12 cellular contexts compared by ENCODE assay signal in genomic region chr20:48912065-48912464, GRCh38. TPM values are rescaled to one million over a fixed set of nuclear protein-coding genes. Genes with fewer than 3 reads are reported as not detected.
DNase-seq lines count a peak whose midpoint lies in the region; ATAC-seq lines count a peak whose summit lies in the region.
"Had no signal": no experiment of that assay in that cellular context is flagged by ENCODE, and none has a peak within 500 bp of the region (broad histone marks: within the 10 kb centered on the region; RNA-seq: fewer than 3 reads in every experiment).

No MANE protein-coding gene starts in this region.

- no peak overlapping the region for H3K4me2 ChIP-seq in GM23248 (ENCODE audit: unreplicated experiment)
- H3K4me2 ChIP-seq: A549 had no signal

- WGBS in GM23248 (ENCODE audit: low coverage in 1 of 2, low lambda C conversion rate in 2 of 2, missing lambda C conversion rate in 2 of 2), 2 experiments, result 55 to 65% methylated on average over 4 of the region's 4 CpGs

- peaks cover 8 to 9% of the 10 kb centered on the region in 2 donors for H3K9me3 Mint-ChIP-seq in stimulated activated naive CD8-positive, alpha-beta T cell treated with anti-CD3 and anti-CD28 coated beads, Interleukin-15, amount 100 ng/mL, for 72 hours

- H3K9me2 ChIP-seq in GM23248 (ENCODE audit: insufficient read depth), result no peaks in the 10 kb centered on the region

- peaks cover 4% of the 10 kb centered on the region for H3K4me1 ChIP-seq in effector memory CD4-positive, alpha-beta T cell (ENCODE audit: control insufficient read depth, insufficient read depth, low read length, poor library complexity, severe bottlenecking)
- no peaks in the 10 kb centered on the region for H3K4me1 ChIP-seq in GM23248 (ENCODE audit: insufficient read depth)
- H3K4me1 ChIP-seq: A549, parathyroid adenoma had no signal

- in situ Hi-C loops in GM23248 (cut with MboI), result loop anchor here (25.0 kb wide), 1 partner anchor 1250 kb away; no protein-coding TSS in a partner anchor

- H3K27me3 Mint-ChIP-seq in stimulated activated naive CD8-positive, alpha-beta T cell treated with anti-CD3 and anti-CD28 coated beads, Interleukin-15, amount 100 ng/mL, for 72 hours, result peaks cover 8% of the 10 kb centered on the region

- no peaks in the 10 kb centered on the region for H3F3A ChIP-seq in GM23248 (ENCODE audit: insufficient read depth)

- no peaks in the 10 kb centered on the region for H4K20me1 ChIP-seq in GM23248 (ENCODE audit: insufficient read depth)

- no peaks in the 10 kb centered on the region for H3K36me3 ChIP-seq in effector memory CD4-positive, alpha-beta T cell (ENCODE audit: control insufficient read depth, insufficient read depth, low read length)
- H3K36me3 ChIP-seq in GM23248 (ENCODE audit: low read depth), result no peaks in the 10 kb centered on the region

- H3K9me3 ChIP-seq in effector memory CD4-positive, alpha-beta T cell (ENCODE audit: control insufficient read depth, low read length), result no peaks in the 10 kb centered on the region
- H3K9me3 ChIP-seq in GM23248 (ENCODE audit: low read depth), result no peaks in the 10 kb centered on the region

- H3K27me3 ChIP-seq in effector memory CD4-positive, alpha-beta T cell (replicated peaks; ENCODE audit: control insufficient read depth, insufficient read depth, low read length, poor library complexity, severe bottlenecking), result no peaks in the 10 kb centered on the region
- peaks cover 10% of the 10 kb centered on the region; the same call in 1 of the 2 replicates for H3K27me3 ChIP-seq in GM23248 (replicated peaks; ENCODE audit: insufficient read depth)

- H3K4me1 Mint-ChIP-seq in stimulated activated naive CD8-positive, alpha-beta T cell treated with anti-CD3 and anti-CD28 coated beads, Interleukin-15, amount 100 ng/mL, for 72 hours, result peaks cover 6% of the 10 kb centered on the region

- no peak overlapping the region for H3K27ac Mint-ChIP-seq in stimulated activated naive CD8-positive, alpha-beta T cell treated with anti-CD3 and anti-CD28 coated beads, Interleukin-15, amount 100 ng/mL, for 72 hours
- H3K27ac Mint-ChIP-seq: activated naive CD4-positive, alpha-beta T cell treated with anti-CD3 and anti-CD28 coated beads for 36 hours had no signal

- ATAC-seq in stimulated activated naive CD8-positive, alpha-beta T cell treated with anti-CD3 and anti-CD28 coated beads, Interleukin-15, Interleukin-2, amounts not matched to agents 100 U/mL and 50 U/mL, for 24 hours, result peak; percentile 25
- ATAC-seq in stimulated activated naive CD8-positive, alpha-beta T cell treated with anti-CD3 and anti-CD28 coated beads, Interleukin-15, amount 100 ng/mL, for 72 hours, result no peak
- peak; percentile 66 for ATAC-seq in HG02852 (IDR thresholded peaks at IDR 0.05; ENCODE audit: unreplicated experiment)

- H3K9ac ChIP-seq in GM23248, result no peak overlapping the region
- H3K9ac ChIP-seq: parathyroid adenoma had no signal

- H3K79me2 ChIP-seq in GM23248 (ENCODE audit: insufficient read depth), result no peaks in the 10 kb centered on the region
- H3K79me2 ChIP-seq: parathyroid adenoma had no signal

- no peak overlapping the region for H3K4me3 Mint-ChIP-seq in stimulated activated naive CD8-positive, alpha-beta T cell treated with anti-CD3 and anti-CD28 coated beads, Interleukin-15, amount 100 ng/mL, for 72 hours
- H3K4me3 Mint-ChIP-seq: activated naive CD4-positive, alpha-beta T cell treated with anti-CD3 and anti-CD28 coated beads for 36 hours had no signal

- H3K27ac ChIP-seq in effector memory CD4-positive, alpha-beta T cell (ENCODE audit: insufficient read depth, low read length, poor library complexity, severe bottlenecking), result no peak overlapping the region
- no peak overlapping the region for H3K27ac ChIP-seq in GM23248
- H3K27ac ChIP-seq: A549, parathyroid adenoma had no signal

- no peak overlapping the region for H3K4me3 ChIP-seq in effector memory CD4-positive, alpha-beta T cell (ENCODE audit: insufficient read depth, low read depth, low read length, poor library complexity, severe bottlenecking)
- no peak overlapping the region for H3K4me3 ChIP-seq in GM23248
- H3K4me3 ChIP-seq: A549 had no signal

- no peak overlapping the region for H2AFZ ChIP-seq in GM23248
- H2AFZ ChIP-seq: parathyroid adenoma had no signal

- peak; percentile 12 for DNase-seq in stimulated activated naive CD8-positive, alpha-beta T cell treated with anti-CD3 and anti-CD28 coated beads, Interleukin-15, Interleukin-2, amounts not matched to agents 100 U/mL and 50 U/mL, for 24 hours
- no peak for DNase-seq in stimulated activated naive CD8-positive, alpha-beta T cell treated with anti-CD3 and anti-CD28 coated beads, Interleukin-15, amount 100 ng/mL, for 72 hours
- DNase-seq in NCI-H2171 (lab: John Stamatoyannopoulos, UW) (peak; percentile 84), GM23248 (no peak), NCI-H526 (lab: John Stamatoyannopoulos, UW) (no peak), NCI-H1105 (lab: John Stamatoyannopoulos, UW) (no peak)
- DNase-seq in effector memory CD4-positive, alpha-beta T cell, result no peak
- DNase-seq: activated naive CD4-positive, alpha-beta T cell treated with anti-CD3 and anti-CD28 coated beads for 36 hours; effector CD4-positive, alpha-beta T cell had no signal

RNA-seq across cellular contexts. Expression of gene ARFGEF2, which starts 9.4 kb away (rescaled TPM):
- 30.6 and 31.1 TPM in 2 replicates for total RNA-seq in GM23248 (2014; rRNA removed; shearing (Covaris generic))
- polyA plus RNA-seq in GM23248 (2016; fragmentation: Nextera tagmentation; extraction: Ambion mirVana), result 7.0 TPM in 2 replicates

Comparison
In these comparisons a context has a peak if more than half of its experiments do, and no peak if none do; other contexts are left out.
1. DNase-seq: peak in stimulated activated naive CD8-positive, alpha-beta T cell treated with anti-CD3 and anti-CD28 coated beads, Interleukin-15, Interleukin-2, amounts not matched to agents 100 U/mL and 50 U/mL, for 24 hours (single experiment) and NCI-H2171 (single experiment); none in stimulated activated naive CD8-positive, alpha-beta T cell treated with anti-CD3 and anti-CD28 coated beads, Interleukin-15, amount 100 ng/mL, for 72 hours (0 of 2), effector memory CD4-positive, alpha-beta T cell (0 of 3), GM23248 (single experiment), NCI-H526 (0 of 2) and NCI-H1105 (single experiment).